ENCODE assay signal across 8 cellular contexts in the genomic region with DNA sequence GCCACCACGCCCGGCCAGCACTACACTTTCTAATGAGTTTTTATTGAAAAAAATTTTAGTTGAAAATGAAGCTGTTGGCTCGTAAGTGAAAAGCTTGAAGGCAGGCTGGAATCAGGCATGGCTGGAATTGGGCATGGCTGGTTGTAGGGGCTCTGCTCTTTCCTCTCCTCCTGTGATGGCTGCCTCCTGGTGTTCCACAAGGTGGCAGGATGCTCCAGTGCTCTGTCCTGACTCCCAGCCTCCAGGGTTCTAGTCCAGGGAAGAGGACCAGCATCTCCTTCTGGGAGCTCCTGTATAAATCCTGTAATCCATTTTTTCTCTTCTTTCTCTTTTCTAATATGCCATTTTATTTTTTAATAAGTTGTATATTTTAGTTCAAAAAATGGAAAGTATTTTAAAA. TPM values are rescaled to one million over a fixed set of nuclear protein-coding genes. Genes with fewer than 3 reads are reported as not detected.
A peak's percentile ranks its signal among the peaks of the same experiment; 100 is the strongest.
DNase-seq lines count a peak whose midpoint lies in the region; ATAC-seq and TF ChIP-seq lines count a peak whose summit lies in the region.

No MANE protein-coding gene starts in this region.

- H3K4me3 ChIP-seq in heart left ventricle (no peak overlapping the region), fibroblast of mammary gland (ENCODE audit: control insufficient read depth, low read depth, low read length) (no peak overlapping the region), transverse colon (no peak overlapping the region)

- TF ChIP-seq CTCF in heart left ventricle (IDR thresholded peaks at IDR 0.05) = peak in 7 of 12 donors; percentile 12 to 41 (median 25)
- TF ChIP-seq CTCF in fibroblast of mammary gland (conservative IDR thresholded peaks at IDR 0.05; ENCODE audit: control insufficient read depth, insufficient read depth, low read depth, low read length) = peak; percentile 58
- peak in 3 of 5 experiments; percentile 8 to 18 (median 10) for TF ChIP-seq CTCF in transverse colon (IDR thresholded peaks at IDR 0.05)

- H3K36me3 ChIP-seq in heart left ventricle (peaks cover 0 to 22% (median 0%) of the 10 kb centered on the region in 9 donors), transverse colon (peaks cover 0 to 4% (median 0%) of the 10 kb centered on the region in 4 donors)

- no peak for TF ChIP-seq POLR2A in heart left ventricle (IDR thresholded peaks at IDR 0.05)
- TF ChIP-seq POLR2A in transverse colon (IDR thresholded peaks at IDR 0.05) = no peak

- H3K27me3 ChIP-seq in heart left ventricle (no peaks in the 10 kb centered on the region), transverse colon (no peaks in the 10 kb centered on the region)

- DNase-seq in heart left ventricle = no peak
- no peak for DNase-seq in left cardiac atrium
- DNase-seq in NCI-H82 treated with DMSO at 0.1 percent for 48 hours (lab: John Stamatoyannopoulos, UW; ENCODE audit: unreplicated experiment) = peak; percentile 38
- DNase-seq in fibroblast of mammary gland (ENCODE audit: low read depth) = peak; percentile 39
- no peak for DNase-seq in transverse colon
- DNase-seq in stimulated activated CD4-positive, alpha-beta T cell treated with anti-CD3 and anti-CD28 coated beads, Interleukin-4, amount 100 ng/mL, for 4 hours = no peak
- no peak for DNase-seq in cerebellar nuclear complex (lab: John Stamatoyannopoulos, UW)

- in situ Hi-C loops in transverse colon (cut with MboI; ENCODE audit: low pct_ligation_motif_present in 1 of 4, low pct_unique_long_range_greater_than_20kb in 1 of 4, low sequenced_read_pairs in 3 of 4) = no loop called here

- intact Hi-C loops in heart left ventricle (cut with DNase I) = loop anchor here in 3 of 10 donors (10.0 kb wide), 1 partner anchor 483 kb away; no protein-coding TSS in a partner anchor
- intact Hi-C loops in left cardiac atrium (cut with DNase I) = no loop called here
- intact Hi-C loops in transverse colon (cut with DNase I; ENCODE audit: low total_unique reads) = no loop called here

- ATAC-seq in heart left ventricle = no peak
- no peak for ATAC-seq in left cardiac atrium
- no peak for ATAC-seq in HG02973 (IDR thresholded peaks at IDR 0.05; ENCODE audit: unreplicated experiment)

- H3K27ac ChIP-seq in heart left ventricle (no peak overlapping the region), transverse colon (no peak overlapping the region)

- peaks cover 0 to 8% (median 0%) of the 10 kb centered on the region in 12 donors for H3K4me1 ChIP-seq in heart left ventricle
- H3K4me1 ChIP-seq in transverse colon = no peaks in the 10 kb centered on the region

- no peaks in the 10 kb centered on the region for H3K9me3 ChIP-seq in heart left ventricle
- no peaks in the 10 kb centered on the region for H3K9me3 ChIP-seq in transverse colon

- WGBS in heart left ventricle, 4 donors = 95 to 98% (median 96%) methylated on average over 3 of the region's 3 CpGs
- 97 to 100% methylated on average over 1 to 3 of the region's 3 CpGs for WGBS in transverse colon (ENCODE audit: low coverage in 1 of 2), 2 donors

- no peak for TF ChIP-seq EP300 in transverse colon (IDR thresholded peaks at IDR 0.05; ENCODE audit: low read depth)

RNA-seq across cellular contexts. Expression of gene DHFR, which starts 57.2 kb away (rescaled TPM):
- total RNA-seq in heart left ventricle (10 to 100 TPM in 5 of 9 donors, 1 to 10 TPM in 4; 1.6 to 18.9 (median 11.6) TPM), left cardiac atrium (10 to 100 TPM in 1 of 2 donors, 1 to 10 TPM in 1; 4.5 to 11.5 TPM), transverse colon (10 to 100 TPM; 12.7 to 31.4 (median 26.8) TPM)
- polyA plus RNA-seq in heart left ventricle = 1 to 10 TPM; 8.1 to 9.6 TPM

RNA-seq across cellular contexts. Expression of gene MSH3, which starts 57.5 kb away (rescaled TPM):
- total RNA-seq in heart left ventricle = 10 to 100 TPM in 4 of 9 donors, 1 to 10 TPM in 5; 6.0 to 15.8 (median 9.2) TPM
- 1 to 10 TPM; 2.9 to 4.8 TPM for polyA plus RNA-seq in heart left ventricle
- 10 to 100 TPM; 10.9 to 11.5 TPM for total RNA-seq in left cardiac atrium
- total RNA-seq in transverse colon = 10 to 100 TPM in 3 of 4 donors, 1 to 10 TPM in 1; 6.4 to 22.2 (median 17.2) TPM

Comparison
In these comparisons a context has a peak if more than half of its experiments do, and no peak if none do; other contexts are left out.
1. DNase-seq: peak in NCI-H82 treated with DMSO at 0.1 percent for 48 hours (single experiment) and fibroblast of mammary gland (single experiment); none in heart left ventricle (0 of 5), left cardiac atrium (single experiment), transverse colon (single experiment), stimulated activated CD4-positive, alpha-beta T cell treated with anti-CD3 and anti-CD28 coated beads, Interleukin-4, amount 100 ng/mL, for 4 hours (0 of 2) and cerebellar nuclear complex (0 of 2).
2. Peak in every context shown above with its lines, with median percentiles within 50 percentile points of each other: CTCF ChIP-seq.